ENCODE assay signal across 8 cellular contexts in genomic region chr2:20050712-20051517, GRCh38. TPM values are rescaled to one million over a fixed set of nuclear protein-coding genes. Genes with fewer than 3 reads are reported as not detected.
DNase-seq lines count a peak whose midpoint lies in the region; ATAC-seq and TF ChIP-seq lines count a peak whose summit lies in the region.

No MANE protein-coding gene starts in this region.

- peaks cover 3% of the 10 kb centered on the region; the same call in 1 of the 2 replicates for H3K36me3 ChIP-seq in IMR-90 (ENCODE audit: control insufficient read depth, insufficient read depth, low read length)

- 0 out of 2 replicates have a peak, but pooled peaks have one; percentile 19 for TF ChIP-seq CTCF in IMR-90 (conservative IDR thresholded peaks at IDR 0.05; ENCODE audit: low read depth, low read length)

- H4K20me1 ChIP-seq in IMR-90 (ENCODE audit: insufficient read depth, low read length): peaks cover 45% of the 10 kb centered on the region; the same call in 1 of the 2 replicates

- no peaks in the 10 kb centered on the region for H3K27me3 ChIP-seq in IMR-90 (ENCODE audit: control insufficient read depth, insufficient read depth, low read length)

- no peaks in the 10 kb centered on the region for H3K9me3 Mint-ChIP-seq in stimulated activated effector memory CD8-positive, alpha-beta T cell treated with anti-CD3 and anti-CD28 coated beads, Interleukin-12 subunit alpha, Interleukin-12 subunit beta, amount 100 ng/mL, for 72 hours

- H3K18ac ChIP-seq in IMR-90 (ENCODE audit: low read depth, low read length): peak overlapping the region; percentile 75

- H2AK9ac ChIP-seq in IMR-90 (replicated peaks; ENCODE audit: low read depth, low read length, poor library complexity): peak overlapping the region; percentile 92

- peak overlapping the region; percentile 96 for H3K4ac ChIP-seq in IMR-90 (ENCODE audit: low read depth, low read length)

- H2BK20ac ChIP-seq in IMR-90 (ENCODE audit: low read depth, low read length): peak overlapping the region; percentile 4; the same call in 1 of the 2 replicates

- peaks cover 25% of the 10 kb centered on the region for H3K4me1 Mint-ChIP-seq in stimulated activated effector memory CD8-positive, alpha-beta T cell treated with anti-CD3 and anti-CD28 coated beads, Interleukin-12 subunit alpha, Interleukin-12 subunit beta, amount 100 ng/mL, for 72 hours

- DNase-seq in NCI-H1417 (lab: John Stamatoyannopoulos, UW) (peak; percentile 54 to 76 (median 57)), NCI-H1417 treated with DMSO at 0.1 percent for 48 hours (lab: John Stamatoyannopoulos, UW) (no peak), IMR-90 (peak; percentile 65), SW 1271 (lab: John Stamatoyannopoulos, UW) (peak; percentile 45 to 86), dermis blood vessel endothelial cell (peak; percentile 77), left kidney (ENCODE audit: low read depth, low spot score) (peak; percentile 85)
- peak in 1 of 2 donors; percentile 67 for DNase-seq in stimulated activated effector memory CD8-positive, alpha-beta T cell treated with anti-CD3 and anti-CD28 coated beads, Interleukin-12 subunit alpha, Interleukin-12 subunit beta, amount 100 ng/mL, for 72 hours (ENCODE audit: low spot score in 2 of 2)

- no peak; the same call in 1 of the 2 replicates for TF ChIP-seq POLR2A in IMR-90 (IDR thresholded peaks at IDR 0.05; ENCODE audit: low read depth, low read length)

- H4K5ac ChIP-seq in IMR-90 (ENCODE audit: low read depth, low read length): peak overlapping the region; percentile 68

- peak overlapping the region; percentile 94 for H3K9ac ChIP-seq in IMR-90 (ENCODE audit: low read depth, low read length)

- peak overlapping the region; percentile 98 for H2AFZ ChIP-seq in IMR-90 (replicated peaks; ENCODE audit: low read length, poor library complexity)

- H2BK15ac ChIP-seq in IMR-90 (ENCODE audit: low read depth, low read length): no peak overlapping the region

- peak overlapping the region; percentile 61 for H2BK120ac ChIP-seq in IMR-90 (ENCODE audit: low read depth, low read length)

- H2BK5ac ChIP-seq in IMR-90 (ENCODE audit: low read depth, low read length, poor library complexity, severe bottlenecking): peak overlapping the region; percentile 87

- peaks cover 0 to 32% of the 10 kb centered on the region in 2 experiments; a peak in 2 of 4 replicates for H3K79me1 ChIP-seq in IMR-90 (ENCODE audit: low read depth in 1 of 2, low read length in 2 of 2)

- H3K23ac ChIP-seq in IMR-90 (ENCODE audit: low read depth, low read length): peak overlapping the region; percentile 92

- peak; percentile 23; the same call in 1 of the 2 replicates for TF ChIP-seq RAD21 in IMR-90 (IDR thresholded peaks at IDR 0.05; ENCODE audit: low read length)

- H3K9me1 ChIP-seq in IMR-90 (ENCODE audit: insufficient read depth, low read length): peaks cover 2% of the 10 kb centered on the region

- peak overlapping the region; percentile 94 for H3K14ac ChIP-seq in IMR-90 (replicated peaks; ENCODE audit: low read depth, low read length)

- CTCF ChIA-PET in IMR-90 (lab: Yijun Ruan, JAX): interaction anchor here (0.7 to 2.2 kb wide), 3 partner anchors 11 to 43 kb away, joined by 3 to 9 read pairs (median 5); no protein-coding TSS in a partner anchor

- 0% methylated on average over 23 of the region's 44 CpGs; no CpG with 5 or more reads in 1 of the 2 experiments for WGBS in IMR-90 (ENCODE audit: extremely low coverage in 2 of 2, insufficient read length in 1 of 2), 2 experiments

- BruUV-seq in IMR-90 (replicated peaks; lab: Mats Ljungman, UMichigan): no TSS peak

- H3K27ac Mint-ChIP-seq in stimulated activated effector memory CD8-positive, alpha-beta T cell treated with anti-CD3 and anti-CD28 coated beads, Interleukin-12 subunit alpha, Interleukin-12 subunit beta, amount 100 ng/mL, for 72 hours: no peak overlapping the region

- POLR2A ChIA-PET in IMR-90 (lab: Charles Lee; ENCODE audit: unreplicated experiment): interaction anchor here (0.5 to 2.7 kb wide), 4 partner anchors 11 to 43 kb away, joined by 3 to 18 read pairs (median 6); no protein-coding TSS in a partner anchor

- no peak overlapping the region for H3K4me3 Mint-ChIP-seq in stimulated activated effector memory CD8-positive, alpha-beta T cell treated with anti-CD3 and anti-CD28 coated beads, Interleukin-12 subunit alpha, Interleukin-12 subunit beta, amount 100 ng/mL, for 72 hours

- no peaks in the 10 kb centered on the region for H3K9me3 ChIP-seq in IMR-90 (ENCODE audit: control insufficient read depth, insufficient read depth, low read length)

- H3K36me3 Mint-ChIP-seq in stimulated activated effector memory CD8-positive, alpha-beta T cell treated with anti-CD3 and anti-CD28 coated beads, Interleukin-12 subunit alpha, Interleukin-12 subunit beta, amount 100 ng/mL, for 72 hours: peaks cover 2% of the 10 kb centered on the region

- peak overlapping the region; percentile 63 to 71; a peak in 2 of 4 replicates for H4K8ac ChIP-seq in IMR-90 (ENCODE audit: low read depth in 2 of 2, low read length in 2 of 2)

- dilution Hi-C loops in IMR-90 (cut with HindIII; ENCODE audit: low sequenced_read_pairs, unreplicated experiment): no loop called here

- ATAC-seq in GM21723 (IDR thresholded peaks at IDR 0.05; ENCODE audit: unreplicated experiment) (peak; percentile 30), IMR-90 (ENCODE audit: low read depth) (peak; percentile 8)
- ATAC-seq in stimulated activated effector memory CD8-positive, alpha-beta T cell treated with anti-CD3 and anti-CD28 coated beads, Interleukin-12 subunit alpha, Interleukin-12 subunit beta, amount 100 ng/mL, for 72 hours: peak; percentile 50

- peak overlapping the region; percentile 97 for H3K27ac ChIP-seq in IMR-90 (ENCODE audit: insufficient read depth, low read length)

- H2AK5ac ChIP-seq in IMR-90 (ENCODE audit: low read depth, low read length): peak overlapping the region; percentile 87

- in situ Hi-C loops in IMR-90 (cut with MboI; ENCODE audit: low sequenced_read_pairs): no loop called here

- H3K4me2 ChIP-seq in IMR-90 (ENCODE audit: low read depth, low read length): peak overlapping the region; percentile 93

- peak overlapping the region; percentile 77 for H3K4me3 ChIP-seq in IMR-90 (ENCODE audit: insufficient read depth, low read depth, low read length)

- intact Hi-C loops in IMR-90 (cut with micrococcal nuclease): loop anchor here (1.0 kb wide), 2 partner anchors 11 to 40 kb away; no protein-coding TSS in a partner anchor

- H3K56ac ChIP-seq in IMR-90 (ENCODE audit: extremely low read depth, insufficient read depth, low read length): peak overlapping the region; percentile 90

- H3K4me1 ChIP-seq in IMR-90 (ENCODE audit: control insufficient read depth, insufficient read depth, low read length): peaks cover 2% of the 10 kb centered on the region; the same call in 1 of the 2 replicates

- H4K91ac ChIP-seq in IMR-90 (ENCODE audit: insufficient read depth, low read depth, low read length): peak overlapping the region; percentile 85

TF ChIP-seq in IMR-90, 13 proteins besides CTCF, POLR2A, EP300 and RAD21:
- 0 out of 2 replicates have a peak, but pooled peaks have one; percentile 42 for TF ChIP-seq CHD1 (IDR thresholded peaks at IDR 0.05; ENCODE audit: low read depth, low read length)
- no peak for TF ChIP-seq RCOR1 (IDR thresholded peaks at IDR 0.05; ENCODE audit: insufficient replicate concordance, low read length)
- TF ChIP-seq NFE2L2 (IDR thresholded peaks at IDR 0.05; ENCODE audit: low read depth, low read length): no peak
TF ChIP-seq in IMR-90: peak in this region for 1.

RNA-seq across cellular contexts. Expression of gene LAPTM4A, which starts 0.5 kb away (rescaled TPM):
- total RNA-seq in IMR-90 (2012; rRNA removed): 97.7 and 221 TPM in 2 replicates
- 378 and 401 TPM in 2 replicates for polyA plus RNA-seq in IMR-90 (2012; rRNA removed)
- polyA plus RNA-seq in IMR-90 (2012; cell fraction: cytosol; rRNA removed): 100 and 185 TPM in 2 replicates
- polyA plus RNA-seq in IMR-90 (2012; cell fraction: nucleus; rRNA removed; ENCODE audit: low replicate concordance): 33.9 and 158 TPM in 2 replicates
- total RNA-seq in dermis blood vessel endothelial cell: 79.5 and 134 TPM in 2 replicates

RNA-seq across cellular contexts. Expression of gene MATN3, which starts 38.4 kb away (rescaled TPM):
- total RNA-seq in IMR-90 (2012; rRNA removed): 0.90 and 1.1 TPM in 2 replicates
- 2.2 and 3.0 TPM in 2 replicates for polyA plus RNA-seq in IMR-90 (2012; rRNA removed)
- 2.3 and 2.8 TPM in 2 replicates for polyA plus RNA-seq in IMR-90 (2012; cell fraction: cytosol; rRNA removed)
- polyA plus RNA-seq in IMR-90 (2012; cell fraction: nucleus; rRNA removed; ENCODE audit: low replicate concordance): 1.1 and 1.9 TPM in 2 replicates
- total RNA-seq in dermis blood vessel endothelial cell: 1.2 and 1.3 TPM in 2 replicates
